ENCODE assay signal across 10 cellular contexts in genomic region chr3:187773233-187773962, GRCh38. TPM values are rescaled to one million over a fixed set of nuclear protein-coding genes. Genes with fewer than 3 reads are reported as not detected.
DNase-seq lines count a peak whose midpoint lies in the region; ATAC-seq, FAIRE-seq and TF ChIP-seq lines count a peak whose summit lies in the region.
"Had no signal": no experiment of that assay in that cellular context is flagged by ENCODE, and none has a peak within 500 bp of the region (broad histone marks: within the 10 kb centered on the region; RNA-seq: fewer than 3 reads in every experiment).

No MANE protein-coding gene starts in this region.

- RAD21 ChIA-PET in GM12878 (lab: Charles Lee; ENCODE audit: unreplicated experiment), result no interaction called here

- no peaks in the 10 kb centered on the region for H3K36me3 ChIP-seq in GM12878 (ENCODE audit: control insufficient read depth in 2 of 2, insufficient read depth in 2 of 2, low read length in 1 of 2)

- H3K9me3 ChIP-seq in GM12878 (replicated peaks; ENCODE audit: control insufficient read depth, insufficient read depth, low read length), result no peaks in the 10 kb centered on the region

- H3K4me3 ChIP-seq in GM12864 (ENCODE audit: low read depth, low read length) (no peak overlapping the region), GM12878 (no peak overlapping the region; the same call in 1 of the 2 replicates)

- intact Hi-C loops in GM12878 (cut with micrococcal nuclease; ENCODE audit: unreplicated experiment), result loop anchor here (1.0 to 5.0 kb wide), 3 partner anchors 26 to 59 kb away; no protein-coding TSS in a partner anchor

- 0 out of 2 replicates have a peak overlapping the region, but pooled peaks have one; percentile 24 for H3K27ac ChIP-seq in GM12878 (ENCODE audit: control insufficient read depth, insufficient read depth)

- no peaks in the 10 kb centered on the region for H4K20me1 ChIP-seq in GM12878 (ENCODE audit: control insufficient read depth, insufficient read depth)

- CTCF ChIA-PET in GM12878 (lab: Yijun Ruan, JAX), result no interaction called here

- no peak overlapping the region for H2AFZ ChIP-seq in GM12878 (ENCODE audit: control insufficient read depth, low read depth, low read length)

- H3K4me2 ChIP-seq in GM12878 (ENCODE audit: control insufficient read depth, insufficient read depth), result peak overlapping the region; percentile 47

- peak; percentile 98 for TF ChIP-seq EP300 in GM12878 (IDR thresholded peaks at IDR 0.05; ENCODE audit: borderline replicate concordance in 1 of 2, control insufficient read depth in 1 of 2, low read depth in 2 of 2, low read length in 2 of 2)

- TSS peak; percentile 98 for BruUV-seq in GM12878 (replicated peaks; lab: Mats Ljungman, UMichigan)

- in situ Hi-C loops in GM12878 (cut with MboI), result no loop called here

- 29% methylated on average over 17 of the region's 17 CpGs for WGBS in GM12878 (ENCODE audit: insufficient coverage, insufficient replicate concordance, low lambda C conversion rate, missing lambda C conversion rate)

- POLR2A ChIA-PET in GM12878 (lab: Charles Lee), result no interaction called here

- no peaks in the 10 kb centered on the region for H3K27me3 ChIP-seq in GM12878 (replicated peaks in 1 of 2; ENCODE audit: control insufficient read depth in 2 of 2, insufficient read depth in 2 of 2, low read length in 1 of 2)

- H3K4me1 ChIP-seq in GM12878 (ENCODE audit: control insufficient read depth, insufficient read depth, low read length), result peaks cover 39% of the 10 kb centered on the region

- SMC1A ChIA-PET in GM12878 (lab: Charles Lee; ENCODE audit: uncharacterized antibody, unreplicated experiment), result no interaction called here

- TF ChIP-seq CTCF in GM12864 (IDR thresholded peaks at IDR 0.05; ENCODE audit: low read depth, low read length, missing control alignments), result no peak
- TF ChIP-seq CTCF in GM12878 (IDR thresholded peaks at IDR 0.05 in 2 of 3, conservative IDR thresholded peaks at IDR 0.05 in 1 of 3; ENCODE audit: control insufficient read depth in 2 of 3, extremely low read depth in 1 of 3, insufficient read depth in 1 of 3, low read depth in 3 of 3, low read length in 3 of 3), result no peak

- no peaks in the 10 kb centered on the region for H3K79me2 ChIP-seq in GM12878 (ENCODE audit: control insufficient read depth, insufficient read depth, low read length)

- no peak for TF ChIP-seq POLR2A in GM12878 (IDR thresholded peaks at IDR 0.05; ENCODE audit: low read depth, low read length)

- peak; percentile 53 for DNase-seq in GM12864 (ENCODE audit: low read depth)
- peak; percentile 48 for DNase-seq in GM12878 (ENCODE audit: low read depth, low spot score)
- no peak for DNase-seq in 8988T
- no peak for DNase-seq in HuH-7.5 (ENCODE audit: low spot score)
- DNase-seq in NCI-H2081 treated with DMSO at 0.1 percent for 48 hours (lab: John Stamatoyannopoulos, UW), result no peak
- DNase-seq in stimulated activated CD4-positive, alpha-beta T cell treated with anti-CD3 and anti-CD28 coated beads, Interleukin-1b, Interleukin-23, amount 100 ng/mL, for 48 hours, result no peak
- DNase-seq: activated CD4-positive, alpha-beta T cell treated with anti-CD3 and anti-CD28 coated beads for 1 hour; DMS53 had no signal

- peak; percentile 18; the same call in 1 of the 2 replicates for TF ChIP-seq RAD21 in GM12878 (IDR thresholded peaks at IDR 0.05; ENCODE audit: insufficient read depth, low read depth, low read length)

- FAIRE-seq in GM12878 (lab: Jason Lieb, UNC), result peak; percentile 95

- ATAC-seq in GM21360 (IDR thresholded peaks at IDR 0.05; ENCODE audit: unreplicated experiment) (peak; percentile 68), HG03175 (IDR thresholded peaks at IDR 0.05; ENCODE audit: unreplicated experiment) (peak; percentile 82), GM12878 (peak; percentile 73)

- no peak overlapping the region for H3K9ac ChIP-seq in GM12878 (ENCODE audit: control insufficient read depth, insufficient read depth, low read length)

TF ChIP-seq in GM12878, 131 proteins besides CTCF, POLR2A, EP300 and RAD21 (continues in another document):
- peak; percentile 55 for TF ChIP-seq SMAD1 (IDR thresholded peaks at IDR 0.05; ENCODE audit: low read depth, partially characterized antibody)
- TF ChIP-seq MLLT1 (IDR thresholded peaks at IDR 0.05), result peak; percentile 82
- TF ChIP-seq FOXM1 (IDR thresholded peaks at IDR 0.05; ENCODE audit: low read depth, low read length), result peak; percentile 84; the same call in 1 of the 2 replicates
- no peak for TF ChIP-seq REST (IDR thresholded peaks at IDR 0.05; ENCODE audit: low read depth, low read length)
- peak; percentile 61 for TF ChIP-seq JUNB (IDR thresholded peaks at IDR 0.05)
- peak; percentile 51; the same call in 1 of the 2 replicates for TF ChIP-seq TCF3 (IDR thresholded peaks at IDR 0.05; ENCODE audit: borderline replicate concordance, insufficient read depth, low read depth, low read length)
- no peak for TF ChIP-seq RB1 (IDR thresholded peaks at IDR 0.05; ENCODE audit: borderline replicate concordance)
- peak; percentile 91 for TF ChIP-seq NBN (IDR thresholded peaks at IDR 0.05)
- no peak for TF ChIP-seq SUPT20H (IDR thresholded peaks at IDR 0.05; ENCODE audit: borderline replicate concordance, control insufficient read depth, low read depth, low read length)
- TF ChIP-seq SPI1 (IDR thresholded peaks at IDR 0.05; ENCODE audit: borderline replicate concordance, insufficient read depth, low read depth, low read length), result peak; percentile 100
- peak; percentile 99 for TF ChIP-seq EED (IDR thresholded peaks at IDR 0.05; ENCODE audit: low read depth)
- peak; percentile 96 for TF ChIP-seq IRF4 (IDR thresholded peaks at IDR 0.05; ENCODE audit: low read depth, low read length)
- TF ChIP-seq MEF2A (IDR thresholded peaks at IDR 0.05; ENCODE audit: insufficient read depth, low read depth, low read length), result 0 out of 2 replicates have a peak, but pooled peaks have one; percentile 41
- TF ChIP-seq GATAD2B (conservative IDR thresholded peaks at IDR 0.05; ENCODE audit: low read depth), result peak; percentile 78
- 0 out of 2 replicates have a peak, but pooled peaks have one; percentile 51 for TF ChIP-seq ZNF24 (IDR thresholded peaks at IDR 0.05)
- TF ChIP-seq ZNF274 (IDR thresholded peaks at IDR 0.05; ENCODE audit: insufficient read depth, insufficient read length), result no peak
- TF ChIP-seq CREB1 (IDR thresholded peaks at IDR 0.05; ENCODE audit: low read depth), result peak; percentile 84

RNA-seq across cellular contexts. Expression of gene BCL6, which starts 28.1 kb away (rescaled TPM):
- not detected in 2 replicates for total RNA-seq in GM12878 (2013; cell fraction: nucleolus; rRNA removed)
- total RNA-seq in GM12878 (2014; rRNA removed) (0.16 and 0.34 TPM in 2 replicates), GM12878 (2014; rRNA removed; fragmentation: Illumina TruSeq; extraction: Trizol) (0.18 and 0.28 TPM in 2 replicates), GM12878 (2021) (0.64 and 0.85 TPM in 2 replicates)
- polyA plus RNA-seq in GM12878 (2011; ENCODE audit: low read depth), result not detected
- polyA plus RNA-seq in GM12878 (2011; rRNA removed) (0.12 TPM in 1 of 2 replicates, not detected in the other), GM12878 (2014; fragmentation: Illumina TruSeq; extraction: Trizol) (0.27 and 0.31 TPM in 2 replicates), GM12878 (2014; fragmentation: Nextera tagmentation; extraction: Ambion mirVana) (under 1 TPM; 0.04 to 0.06 TPM), GM12878 (2014; rRNA removed) (0.24 and 0.37 TPM in 2 replicates), GM12878 (2016; fragmentation: Nextera tagmentation; extraction: Ambion mirVana) (under 1 TPM; 0.10 to 0.11 TPM)
- 0.08 and 0.22 TPM in 2 replicates for polyA plus RNA-seq in GM12878 (2011; cell fraction: cytosol; rRNA removed)
- polyA plus RNA-seq in GM12878 (2011; cell fraction: nucleus; rRNA removed), result 0.18 and 0.21 TPM in 2 replicates
- 0.21 and 0.37 TPM in 2 replicates for polyA plus RNA-seq in GM12878 (2012)
- polyA minus RNA-seq in GM12878 (2011; rRNA and poly(A)+ RNA removed), result 0.10 TPM in 1 of 2 replicates, not detected in the other
- not detected in 2 replicates for polyA minus RNA-seq in GM12878 (2011; cell fraction: cytosol; rRNA and poly(A)+ RNA removed)
- polyA minus RNA-seq in GM12878 (2011; cell fraction: nucleus; rRNA and poly(A)+ RNA removed), result 0.12 TPM in 1 of 2 replicates, not detected in the other

Comparison
In these comparisons a context has a peak if more than half of its experiments do, and no peak if none do; other contexts are left out.
1. DNase-seq: peak in GM12864 (single experiment) and GM12878 (single experiment); none in 8988T (single experiment), HuH-7.5 (single experiment), NCI-H2081 treated with DMSO at 0.1 percent for 48 hours (single experiment) and stimulated activated CD4-positive, alpha-beta T cell treated with anti-CD3 and anti-CD28 coated beads, Interleukin-1b, Interleukin-23, amount 100 ng/mL, for 48 hours (single experiment).
2. Peak in every context shown above with its lines, with median percentiles within 50 percentile points of each other: ATAC-seq.